In the genomic region with DNA sequence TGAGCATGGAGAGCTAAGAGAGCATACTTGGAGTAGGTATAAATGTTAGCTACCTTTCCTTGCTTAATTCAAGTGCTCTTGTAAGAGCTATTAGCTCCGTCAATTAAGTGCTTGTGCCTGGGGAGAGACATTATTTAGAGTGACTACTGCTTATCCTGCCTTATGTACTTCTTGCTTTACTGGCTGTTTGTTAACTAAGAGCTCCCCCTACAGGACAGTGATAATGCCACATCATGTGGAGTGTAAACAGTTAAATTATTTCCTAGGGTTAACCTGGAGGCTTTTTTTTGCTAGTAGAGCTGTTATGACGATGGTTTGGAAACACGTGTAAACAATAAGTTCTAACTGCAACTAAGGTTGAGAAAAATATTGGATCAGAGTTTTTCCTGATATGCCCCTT, we compare ENCODE assay signal across 1 cellular context.
TF ChIP-seq lines count a peak whose summit lies in the region.

No MANE protein-coding gene starts in this region.

TF ChIP-seq in HEK293, 187 proteins besides CTCF, POLR2A, EP300 and RAD21:
- peak; percentile 55 for TF ChIP-seq ZNF654 (tag by site-specific recombination; IDR thresholded peaks at IDR 0.05; ENCODE audit: low read depth)
TF ChIP-seq in HEK293: peak in this region for 1; not testable (repeated sequence) for 186.
